In genomic region chr5:151470440-151470839, GRCh38 we compare ENCODE assay signal across 18 cellular contexts. TPM values are rescaled to one million over a fixed set of nuclear protein-coding genes. Genes with fewer than 3 reads are reported as not detected.
DNase-seq lines count a peak whose midpoint lies in the region; TF ChIP-seq lines count a peak whose summit lies in the region.
"Had no signal": no experiment of that assay in that cellular context is flagged by ENCODE, and none has a peak within 500 bp of the region (broad histone marks: within the 10 kb centered on the region; RNA-seq: fewer than 3 reads in every experiment).

No MANE protein-coding gene starts in this region.

- POLR2A ChIA-PET in RWPE1 (lab: Yijun Ruan, JAX; ENCODE audit: low non-redundant PET) = no interaction called here

- intact Hi-C loops in lower leg skin (cut with DNase I; ENCODE audit: low total_unique reads) = no loop called here

- in situ Hi-C loops in G401 (cut with HindIII; ENCODE audit: low sequenced_read_pairs) = no loop called here

- no peak for TF ChIP-seq POLR2A in lower leg skin (IDR thresholded peaks at IDR 0.05)

- DNase-seq in AG10803 (ENCODE audit: low read depth) = peak; percentile 78
- peak; percentile 57 for DNase-seq in G401 (ENCODE audit: low spot score)
- DNase-seq in NCI-H774 (lab: John Stamatoyannopoulos, UW) = peak; percentile 20
- peak; percentile 50 to 75 for DNase-seq in foreskin fibroblast
- DNase-seq in RWPE1 (ENCODE audit: low spot score) = no peak
- DNase-seq in NCI-H69 (lab: John Stamatoyannopoulos, UW) = no peak
- DNase-seq in lower leg skin (ENCODE audit: low spot score in 2 of 2) = no peak
- DNase-seq: activated CD4-positive, alpha-beta T cell treated with anti-CD3 and anti-CD28 coated beads, Interleukin-2, amount 10 ng/mL, durations not matched to agents 7 days and 5 days; activated naive CD4-positive, alpha-beta T cell treated with Interleukin-2 at 50 U/mL for 16 hours; AML-193; effector memory CD4-positive, alpha-beta T cell; hippocampal formation; kidney; mesendoderm; naive thymus-derived CD8-positive, alpha-beta T cell; NCI-H1048; pancreas had no signal

- CTCF ChIA-PET in RWPE1 (lab: Yijun Ruan, JAX) = no interaction called here

- no peak overlapping the region for H3K27ac ChIP-seq in RWPE1
- H3K27ac ChIP-seq: ascending aorta, pancreas had no signal

- WGBS in lower leg skin, 2 donors = 84 to 92% methylated on average over 4 of the region's 4 CpGs

- TF ChIP-seq CTCF in AG10803 (conservative IDR thresholded peaks at IDR 0.05; ENCODE audit: low read length) = 0 out of 2 replicates have a peak, but pooled peaks have one; percentile 8
- no peak for TF ChIP-seq CTCF in foreskin fibroblast (IDR thresholded peaks at IDR 0.05; ENCODE audit: low read depth, low read length)
- TF ChIP-seq CTCF in RWPE1 (conservative IDR thresholded peaks at IDR 0.05; ENCODE audit: low read depth) = no peak
- TF ChIP-seq CTCF in lower leg skin (IDR thresholded peaks at IDR 0.05) = no peak

- H3K4me3 ChIP-seq in AG10803 (ENCODE audit: low read length) = no peak overlapping the region
- H3K4me3 ChIP-seq in foreskin fibroblast (ENCODE audit: low read depth in 1 of 2, low read length in 2 of 2) = no peak overlapping the region
- H3K4me3 ChIP-seq in lower leg skin (ENCODE audit: low read depth, poor library complexity, severe bottlenecking) = no peak overlapping the region
- H3K4me3 ChIP-seq: ascending aorta, pancreas had no signal

RNA-seq across cellular contexts. Expression of gene SLC36A1, which starts 23.0 kb away (rescaled TPM):
- total RNA-seq in G401 (2014; rRNA removed; shearing (Covaris generic)) = 2.0 and 4.4 TPM in 2 replicates
- 1 to 10 TPM; 4.8 to 7.0 (median 6.5) TPM for total RNA-seq in lower leg skin

Comparison
In these comparisons a context has a peak if more than half of its experiments do, and no peak if none do; other contexts are left out.
1. DNase-seq: peak in AG10803 (single experiment), G401 (single experiment), NCI-H774 (single experiment) and foreskin fibroblast (2 of 2); none in RWPE1 (single experiment), NCI-H69 (single experiment) and lower leg skin (0 of 2).